15 cellular contexts compared by ENCODE assay signal in genomic region chr10:25076501-25077197, GRCh38.
"Had no signal": no experiment of that assay in that cellular context is flagged by ENCODE, and none has a peak within 500 bp of the region (broad histone marks: within the 10 kb centered on the region; RNA-seq: fewer than 3 reads in every experiment).

No MANE protein-coding gene starts in this region.

- H3K4me3 ChIP-seq: lower lobe of right lung, skin epidermis, thyroid gland, vagina had no signal

- DNase-seq: activated B cell treated with CpG ODN at 0.5 μM for 24 hours; activated CD4-positive, alpha-beta T cell treated with anti-CD3 and anti-CD28 coated beads, Interleukin-2, amount 10 ng/mL, durations not matched to agents 24 days and 14 days; activated naive CD4-positive, alpha-beta T cell treated with Interleukin-2 at 50 U/mL for 16 hours; activated naive CD8-positive, alpha-beta T cell treated with anti-CD3 and anti-CD28 coated beads, Interleukin-2, amount 50 U/mL, for 24 hours; central memory CD4-positive, alpha-beta T cell; cortex of kidney; effector memory CD4-positive, alpha-beta T cell; lower lobe of right lung; midbrain; posterior cingulate gyrus; T1000; thyroid gland had no signal

- H3K27me3 ChIP-seq: thyroid gland, vagina had no signal

- H3K4me1 ChIP-seq: vagina had no signal

- H3K36me3 ChIP-seq: lower lobe of right lung, thyroid gland, vagina had no signal

- H3K9me3 ChIP-seq: lower lobe of right lung, thyroid gland, vagina had no signal

- H3K27ac ChIP-seq: epithelial cell of prostate, lower lobe of right lung, skin epidermis, thyroid gland, vagina had no signal
